1 cellular context compared by ENCODE assay signal in the genomic region with DNA sequence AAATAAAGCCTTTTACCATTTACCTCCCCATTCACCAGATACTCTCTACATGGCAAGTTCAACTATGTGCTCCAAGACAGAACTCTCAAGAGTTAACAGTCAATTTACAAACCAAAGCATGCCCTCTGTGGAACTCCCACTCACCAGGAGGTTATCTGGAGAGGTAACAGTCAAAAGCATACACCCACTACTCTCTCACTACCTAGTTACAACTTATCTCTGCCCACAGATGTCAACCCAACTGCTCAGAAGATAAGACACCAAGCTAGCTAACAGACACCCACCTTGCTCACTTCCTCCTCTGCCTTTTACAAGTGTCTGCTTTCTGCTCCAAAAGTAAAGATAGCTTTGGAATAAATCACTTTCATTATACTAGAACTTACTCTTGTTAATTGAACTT.
A peak's percentile ranks its signal among the peaks of the same experiment; 100 is the strongest.
TF ChIP-seq lines count a peak whose summit lies in the region.

No MANE protein-coding gene starts in this region.

TF ChIP-seq in K562, 482 proteins besides CTCF, POLR2A, EP300 and RAD21 (continued from another document and continues in another):
- TF ChIP-seq, protein P1, sequence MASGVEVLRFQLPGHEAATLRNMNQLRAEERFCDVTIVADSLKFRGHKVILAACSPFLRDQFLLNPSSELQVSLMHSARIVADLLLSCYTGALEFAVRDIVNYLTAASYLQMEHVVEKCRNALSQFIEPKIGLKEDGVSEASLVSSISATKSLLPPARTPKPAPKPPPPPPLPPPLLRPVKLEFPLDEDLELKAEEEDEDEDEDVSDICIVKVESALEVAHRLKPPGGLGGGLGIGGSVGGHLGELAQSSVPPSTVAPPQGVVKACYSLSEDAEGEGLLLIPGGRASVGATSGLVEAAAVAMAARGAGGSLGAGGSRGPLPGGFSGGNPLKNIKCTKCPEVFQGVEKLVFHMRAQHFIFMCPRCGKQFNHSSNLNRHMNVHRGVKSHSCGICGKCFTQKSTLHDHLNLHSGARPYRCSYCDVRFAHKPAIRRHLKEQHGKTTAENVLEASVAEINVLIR (CRISPR knock-in tag; IDR thresholded peaks at IDR 0.05) = peak; percentile 32; the same call in 1 of the 2 replicates
- TF ChIP-seq SMAD4 (CRISPR knock-in tag; conservative IDR thresholded peaks at IDR 0.05) = peak; percentile 99
- TF ChIP-seq, protein P2, sequence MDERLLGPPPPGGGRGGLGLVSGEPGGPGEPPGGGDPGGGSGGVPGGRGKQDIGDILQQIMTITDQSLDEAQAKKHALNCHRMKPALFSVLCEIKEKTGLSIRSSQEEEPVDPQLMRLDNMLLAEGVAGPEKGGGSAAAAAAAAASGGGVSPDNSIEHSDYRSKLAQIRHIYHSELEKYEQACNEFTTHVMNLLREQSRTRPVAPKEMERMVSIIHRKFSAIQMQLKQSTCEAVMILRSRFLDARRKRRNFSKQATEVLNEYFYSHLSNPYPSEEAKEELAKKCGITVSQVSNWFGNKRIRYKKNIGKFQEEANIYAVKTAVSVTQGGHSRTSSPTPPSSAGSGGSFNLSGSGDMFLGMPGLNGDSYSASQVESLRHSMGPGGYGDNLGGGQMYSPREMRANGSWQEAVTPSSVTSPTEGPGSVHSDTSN (CRISPR knock-in tag; IDR thresholded peaks at IDR 0.05; ENCODE audit: low read depth) = no peak
- TF ChIP-seq, protein P2 (tag; conservative IDR thresholded peaks at IDR 0.05; ENCODE audit: low read depth) = peak; percentile 89
- peak; percentile 99 for TF ChIP-seq HDAC3 (IDR thresholded peaks at IDR 0.05; ENCODE audit: borderline replicate concordance, partially characterized antibody)
- 0 out of 2 replicates have a peak, but pooled peaks have one; percentile 54 for TF ChIP-seq ZFPM2 (CRISPR knock-in tag; IDR thresholded peaks at IDR 0.05)
- peak; percentile 81 for TF ChIP-seq BHLHE40 (IDR thresholded peaks at IDR 0.05; ENCODE audit: low read length)
- TF ChIP-seq HMG20B (CRISPR knock-in tag; IDR thresholded peaks at IDR 0.05) = no peak
- TF ChIP-seq KLF10 (CRISPR knock-in tag; IDR thresholded peaks at IDR 0.05) = no peak
- TF ChIP-seq, protein P3, sequence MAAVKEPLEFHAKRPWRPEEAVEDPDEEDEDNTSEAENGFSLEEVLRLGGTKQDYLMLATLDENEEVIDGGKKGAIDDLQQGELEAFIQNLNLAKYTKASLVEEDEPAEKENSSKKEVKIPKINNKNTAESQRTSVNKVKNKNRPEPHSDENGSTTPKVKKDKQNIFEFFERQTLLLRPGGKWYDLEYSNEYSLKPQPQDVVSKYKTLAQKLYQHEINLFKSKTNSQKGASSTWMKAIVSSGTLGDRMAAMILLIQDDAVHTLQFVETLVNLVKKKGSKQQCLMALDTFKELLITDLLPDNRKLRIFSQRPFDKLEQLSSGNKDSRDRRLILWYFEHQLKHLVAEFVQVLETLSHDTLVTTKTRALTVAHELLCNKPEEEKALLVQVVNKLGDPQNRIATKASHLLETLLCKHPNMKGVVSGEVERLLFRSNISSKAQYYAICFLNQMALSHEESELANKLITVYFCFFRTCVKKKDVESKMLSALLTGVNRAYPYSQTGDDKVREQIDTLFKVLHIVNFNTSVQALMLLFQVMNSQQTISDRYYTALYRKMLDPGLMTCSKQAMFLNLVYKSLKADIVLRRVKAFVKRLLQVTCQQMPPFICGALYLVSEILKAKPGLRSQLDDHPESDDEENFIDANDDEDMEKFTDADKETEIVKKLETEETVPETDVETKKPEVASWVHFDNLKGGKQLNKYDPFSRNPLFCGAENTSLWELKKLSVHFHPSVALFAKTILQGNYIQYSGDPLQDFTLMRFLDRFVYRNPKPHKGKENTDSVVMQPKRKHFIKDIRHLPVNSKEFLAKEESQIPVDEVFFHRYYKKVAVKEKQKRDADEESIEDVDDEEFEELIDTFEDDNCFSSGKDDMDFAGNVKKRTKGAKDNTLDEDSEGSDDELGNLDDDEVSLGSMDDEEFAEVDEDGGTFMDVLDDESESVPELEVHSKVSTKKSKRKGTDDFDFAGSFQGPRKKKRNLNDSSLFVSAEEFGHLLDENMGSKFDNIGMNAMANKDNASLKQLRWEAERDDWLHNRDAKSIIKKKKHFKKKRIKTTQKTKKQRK (IDR thresholded peaks at IDR 0.05; ENCODE audit: borderline replicate concordance, low read depth, low read length) = no peak
- TF ChIP-seq TOE1 (IDR thresholded peaks at IDR 0.05; ENCODE audit: borderline replicate concordance) = peak; percentile 90
- TF ChIP-seq TOE1 (CRISPR knock-in tag; IDR thresholded peaks at IDR 0.05; ENCODE audit: borderline replicate concordance, low read depth) = no peak
- peak; percentile 85 for TF ChIP-seq ETV1 (tag; conservative IDR thresholded peaks at IDR 0.05; ENCODE audit: low read depth)
- no peak for TF ChIP-seq BRD4 (IDR thresholded peaks at IDR 0.05)
- TF ChIP-seq, protein P4, sequence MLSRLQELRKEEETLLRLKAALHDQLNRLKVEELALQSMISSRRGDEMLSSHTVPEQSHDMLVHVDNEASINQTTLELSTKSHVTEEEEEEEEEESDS (CRISPR knock-in tag; IDR thresholded peaks at IDR 0.05) = no peak
- TF ChIP-seq, protein P5, sequence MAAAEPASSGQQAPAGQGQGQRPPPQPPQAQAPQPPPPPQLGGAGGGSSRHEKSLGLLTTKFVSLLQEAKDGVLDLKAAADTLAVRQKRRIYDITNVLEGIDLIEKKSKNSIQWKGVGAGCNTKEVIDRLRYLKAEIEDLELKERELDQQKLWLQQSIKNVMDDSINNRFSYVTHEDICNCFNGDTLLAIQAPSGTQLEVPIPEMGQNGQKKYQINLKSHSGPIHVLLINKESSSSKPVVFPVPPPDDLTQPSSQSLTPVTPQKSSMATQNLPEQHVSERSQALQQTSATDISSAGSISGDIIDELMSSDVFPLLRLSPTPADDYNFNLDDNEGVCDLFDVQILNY (CRISPR knock-in tag; IDR thresholded peaks at IDR 0.05) = no peak
- TF ChIP-seq CEBPB (tag; IDR thresholded peaks at IDR 0.05) = no peak
- TF ChIP-seq OTX1 (CRISPR knock-in tag; IDR thresholded peaks at IDR 0.05) = peak; percentile 85; the same call in 1 of the 2 replicates
- TF ChIP-seq, protein P6, sequence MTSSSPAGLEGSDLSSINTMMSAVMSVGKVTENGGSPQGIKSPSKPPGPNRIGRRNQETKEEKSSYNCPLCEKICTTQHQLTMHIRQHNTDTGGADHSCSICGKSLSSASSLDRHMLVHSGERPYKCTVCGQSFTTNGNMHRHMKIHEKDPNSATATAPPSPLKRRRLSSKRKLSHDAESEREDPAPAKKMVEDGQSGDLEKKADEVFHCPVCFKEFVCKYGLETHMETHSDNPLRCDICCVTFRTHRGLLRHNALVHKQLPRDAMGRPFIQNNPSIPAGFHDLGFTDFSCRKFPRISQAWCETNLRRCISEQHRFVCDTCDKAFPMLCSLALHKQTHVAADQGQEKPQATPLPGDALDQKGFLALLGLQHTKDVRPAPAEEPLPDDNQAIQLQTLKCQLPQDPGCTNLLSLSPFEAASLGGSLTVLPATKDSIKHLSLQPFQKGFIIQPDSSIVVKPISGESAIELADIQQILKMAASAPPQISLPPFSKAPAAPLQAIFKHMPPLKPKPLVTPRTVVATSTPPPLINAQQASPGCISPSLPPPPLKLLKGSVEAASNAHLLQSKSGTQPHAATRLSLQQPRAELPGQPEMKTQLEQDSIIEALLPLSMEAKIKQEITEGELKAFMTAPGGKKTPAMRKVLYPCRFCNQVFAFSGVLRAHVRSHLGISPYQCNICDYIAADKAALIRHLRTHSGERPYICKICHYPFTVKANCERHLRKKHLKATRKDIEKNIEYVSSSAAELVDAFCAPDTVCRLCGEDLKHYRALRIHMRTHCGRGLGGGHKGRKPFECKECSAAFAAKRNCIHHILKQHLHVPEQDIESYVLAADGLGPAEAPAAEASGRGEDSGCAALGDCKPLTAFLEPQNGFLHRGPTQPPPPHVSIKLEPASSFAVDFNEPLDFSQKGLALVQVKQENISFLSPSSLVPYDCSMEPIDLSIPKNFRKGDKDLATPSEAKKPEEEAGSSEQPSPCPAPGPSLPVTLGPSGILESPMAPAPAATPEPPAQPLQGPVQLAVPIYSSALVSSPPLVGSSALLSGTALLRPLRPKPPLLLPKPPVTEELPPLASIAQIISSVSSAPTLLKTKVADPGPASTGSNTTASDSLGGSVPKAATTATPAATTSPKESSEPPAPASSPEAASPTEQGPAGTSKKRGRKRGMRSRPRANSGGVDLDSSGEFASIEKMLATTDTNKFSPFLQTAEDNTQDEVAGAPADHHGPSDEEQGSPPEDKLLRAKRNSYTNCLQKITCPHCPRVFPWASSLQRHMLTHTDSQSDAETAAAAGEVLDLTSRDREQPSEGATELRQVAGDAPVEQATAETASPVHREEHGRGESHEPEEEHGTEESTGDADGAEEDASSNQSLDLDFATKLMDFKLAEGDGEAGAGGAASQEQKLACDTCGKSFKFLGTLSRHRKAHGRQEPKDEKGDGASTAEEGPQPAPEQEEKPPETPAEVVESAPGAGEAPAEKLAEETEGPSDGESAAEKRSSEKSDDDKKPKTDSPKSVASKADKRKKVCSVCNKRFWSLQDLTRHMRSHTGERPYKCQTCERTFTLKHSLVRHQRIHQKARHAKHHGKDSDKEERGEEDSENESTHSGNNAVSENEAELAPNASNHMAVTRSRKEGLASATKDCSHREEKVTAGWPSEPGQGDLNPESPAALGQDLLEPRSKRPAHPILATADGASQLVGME (CRISPR knock-in tag; IDR thresholded peaks at IDR 0.05) = no peak
- TF ChIP-seq MECOM (CRISPR knock-in tag; IDR thresholded peaks at IDR 0.05) = peak; percentile 94
- TF ChIP-seq PRMT5 (CRISPR knock-in tag; IDR thresholded peaks at IDR 0.05) = no peak
- TF ChIP-seq EZH2 (IDR thresholded peaks at IDR 0.05; ENCODE audit: borderline replicate concordance, low read depth, low read length) = no peak; the same call in 1 of the 2 replicates
- TF ChIP-seq, protein P7, sequence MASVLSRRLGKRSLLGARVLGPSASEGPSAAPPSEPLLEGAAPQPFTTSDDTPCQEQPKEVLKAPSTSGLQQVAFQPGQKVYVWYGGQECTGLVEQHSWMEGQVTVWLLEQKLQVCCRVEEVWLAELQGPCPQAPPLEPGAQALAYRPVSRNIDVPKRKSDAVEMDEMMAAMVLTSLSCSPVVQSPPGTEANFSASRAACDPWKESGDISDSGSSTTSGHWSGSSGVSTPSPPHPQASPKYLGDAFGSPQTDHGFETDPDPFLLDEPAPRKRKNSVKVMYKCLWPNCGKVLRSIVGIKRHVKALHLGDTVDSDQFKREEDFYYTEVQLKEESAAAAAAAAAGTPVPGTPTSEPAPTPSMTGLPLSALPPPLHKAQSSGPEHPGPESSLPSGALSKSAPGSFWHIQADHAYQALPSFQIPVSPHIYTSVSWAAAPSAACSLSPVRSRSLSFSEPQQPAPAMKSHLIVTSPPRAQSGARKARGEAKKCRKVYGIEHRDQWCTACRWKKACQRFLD (CRISPR knock-in tag; IDR thresholded peaks at IDR 0.05) = peak; percentile 98
- peak; percentile 95 for TF ChIP-seq MEIS2 (IDR thresholded peaks at IDR 0.05; ENCODE audit: partially characterized antibody)
- TF ChIP-seq ZNF583 (CRISPR knock-in tag; IDR thresholded peaks at IDR 0.05) = peak; percentile 89; the same call in 1 of the 2 replicates
- TF ChIP-seq RB1 (IDR thresholded peaks at IDR 0.05; ENCODE audit: low read depth) = 0 out of 2 replicates have a peak, but pooled peaks have one; percentile 30
- TF ChIP-seq BCL6 (CRISPR knock-in tag; IDR thresholded peaks at IDR 0.05) = peak; percentile 79; the same call in 1 of the 2 replicates
- peak; percentile 86 for TF ChIP-seq KLF6 (CRISPR knock-in tag; IDR thresholded peaks at IDR 0.05; ENCODE audit: borderline replicate concordance)
- peak; percentile 63 for TF ChIP-seq CREBBP (IDR thresholded peaks at IDR 0.05; ENCODE audit: low read depth, low read length)
- TF ChIP-seq SMARCA4 (IDR thresholded peaks at IDR 0.05) = peak; percentile 100
- TF ChIP-seq RCOR1 (IDR thresholded peaks at IDR 0.05; ENCODE audit: borderline replicate concordance in 1 of 2, low read depth in 2 of 2, low read length in 2 of 2) = peak; percentile 100
- TF ChIP-seq GATAD2B (IDR thresholded peaks at IDR 0.05; ENCODE audit: borderline replicate concordance) = peak; percentile 100
- peak; percentile 99 for TF ChIP-seq ARNT (IDR thresholded peaks at IDR 0.05)
- TF ChIP-seq CTBP1 (IDR thresholded peaks at IDR 0.05; ENCODE audit: borderline replicate concordance) = peak; percentile 98
- peak; percentile 73; the same call in 1 of the 2 replicates for TF ChIP-seq MXI1 (IDR thresholded peaks at IDR 0.05; ENCODE audit: low read depth, low read length)
- TF ChIP-seq JUND (IDR thresholded peaks at IDR 0.05; ENCODE audit: borderline replicate concordance, low read depth, low read length) = peak; percentile 84
- TF ChIP-seq JUND (tag; IDR thresholded peaks at IDR 0.05; ENCODE audit: borderline replicate concordance, low read depth, low read length) = peak; percentile 76; the same call in 1 of the 3 replicates
- no peak; the same call in 1 of the 2 replicates for TF ChIP-seq ZNF263 (CRISPR knock-in tag; IDR thresholded peaks at IDR 0.05; ENCODE audit: borderline replicate concordance)
- TF ChIP-seq SLC30A9 (CRISPR knock-in tag; IDR thresholded peaks at IDR 0.05) = no peak
- TF ChIP-seq NR4A1 (CRISPR knock-in tag; IDR thresholded peaks at IDR 0.05) = no peak
- TF ChIP-seq NR4A1 (tag; IDR thresholded peaks at IDR 0.05) = peak; percentile 95
- TF ChIP-seq ELF1 (tag; IDR thresholded peaks at IDR 0.05) = peak; percentile 71
- TF ChIP-seq, protein P8, sequence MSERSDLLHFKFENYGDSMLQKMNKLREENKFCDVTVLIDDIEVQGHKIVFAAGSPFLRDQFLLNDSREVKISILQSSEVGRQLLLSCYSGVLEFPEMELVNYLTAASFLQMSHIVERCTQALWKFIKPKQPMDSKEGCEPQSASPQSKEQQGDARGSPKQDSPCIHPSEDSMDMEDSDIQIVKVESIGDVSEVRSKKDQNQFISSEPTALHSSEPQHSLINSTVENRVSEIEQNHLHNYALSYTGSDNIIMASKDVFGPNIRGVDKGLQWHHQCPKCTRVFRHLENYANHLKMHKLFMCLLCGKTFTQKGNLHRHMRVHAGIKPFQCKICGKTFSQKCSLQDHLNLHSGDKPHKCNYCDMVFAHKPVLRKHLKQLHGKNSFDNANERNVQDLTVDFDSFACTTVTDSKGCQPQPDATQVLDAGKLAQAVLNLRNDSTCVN (CRISPR knock-in tag; IDR thresholded peaks at IDR 0.05) = peak; percentile 85; the same call in 1 of the 2 replicates
- no peak for TF ChIP-seq SMARCB1 (IDR thresholded peaks at IDR 0.05; ENCODE audit: insufficient read length, low read depth)
- TF ChIP-seq ZNF445 (CRISPR knock-in tag; IDR thresholded peaks at IDR 0.05; ENCODE audit: low read depth) = no peak
- TF ChIP-seq RBM25 (IDR thresholded peaks at IDR 0.05; ENCODE audit: low read depth, low read length, severe bottlenecking) = peak; percentile 19
- TF ChIP-seq JUN (IDR thresholded peaks at IDR 0.05; ENCODE audit: borderline replicate concordance, low read depth, low read length) = peak; percentile 67; the same call in 1 of the 2 replicates
- no peak for TF ChIP-seq JUN (CRISPR knock-in tag; IDR thresholded peaks at IDR 0.05; ENCODE audit: borderline replicate concordance)
- peak; percentile 94 for TF ChIP-seq TCF7 (IDR thresholded peaks at IDR 0.05; ENCODE audit: borderline replicate concordance)
- no peak for TF ChIP-seq ZNF408 (CRISPR knock-in tag; IDR thresholded peaks at IDR 0.05; ENCODE audit: low read depth)
- peak; percentile 100 for TF ChIP-seq NBN (IDR thresholded peaks at IDR 0.05; ENCODE audit: low read depth)
- 0 out of 2 replicates have a peak, but pooled peaks have one; percentile 47 for TF ChIP-seq HSF4 (CRISPR knock-in tag; IDR thresholded peaks at IDR 0.05; ENCODE audit: borderline replicate concordance)
